Comparison of ENCODE assay signal across 9 cellular contexts in the genomic region with DNA sequence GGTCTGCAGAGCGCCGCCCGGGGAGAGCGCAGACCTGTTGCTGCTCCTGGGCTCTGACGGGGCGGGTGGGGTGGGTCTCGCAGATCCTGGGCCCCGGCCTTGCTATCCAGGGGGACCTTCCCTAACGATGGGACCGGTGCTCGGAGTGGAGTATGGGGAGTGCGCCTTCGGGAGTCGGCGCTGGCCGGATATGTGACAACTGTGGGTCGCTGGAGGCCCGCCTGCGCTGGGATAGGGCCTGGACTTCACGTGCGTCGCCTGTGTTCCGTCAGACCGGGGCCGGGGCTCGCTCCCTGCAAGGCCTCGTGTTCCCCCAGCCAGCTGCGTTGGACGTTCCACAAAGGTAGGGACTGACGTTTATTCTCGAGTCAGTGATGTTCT. TPM values are rescaled to one million over a fixed set of nuclear protein-coding genes. Genes with fewer than 3 reads are reported as not detected.
DNase-seq lines count a peak whose midpoint lies in the region; ATAC-seq and TF ChIP-seq lines count a peak whose summit lies in the region.
"Had no signal": no experiment of that assay in that cellular context is flagged by ENCODE, and none has a peak within 500 bp of the region (broad histone marks: within the 10 kb centered on the region; RNA-seq: fewer than 3 reads in every experiment).

No MANE protein-coding gene starts in this region.

- 1 to 3% methylated on average over 31 of the region's 31 CpGs for WGBS in sigmoid colon, 2 donors

- peak overlapping the region; percentile 73 for H3K27ac Mint-ChIP-seq in activated naive CD8-positive, alpha-beta T cell treated with anti-CD3 and anti-CD28 coated beads, Interleukin-2, amount 10 ng/mL, durations not matched to agents 7 days and 5 days

- peaks cover 5% of the 10 kb centered on the region for H3K36me3 Mint-ChIP-seq in activated naive CD8-positive, alpha-beta T cell treated with anti-CD3 and anti-CD28 coated beads, Interleukin-2, amount 10 ng/mL, durations not matched to agents 7 days and 5 days

- DNase-seq in DMS 273 (lab: John Stamatoyannopoulos, UW; ENCODE audit: unreplicated experiment) (peak; percentile 24), DMS 273 treated with DMSO at 0.1 percent for 48 hours (lab: John Stamatoyannopoulos, UW) (no peak), M059J (ENCODE audit: low read depth) (peak; percentile 47), hypothalamus (lab: John Stamatoyannopoulos, UW) (peak in 27 of 51 donors; percentile 1 to 39 (median 9)), sigmoid colon (peak; percentile 88), cerebellum (ENCODE audit: low spot score) (no peak), COLO829 (ENCODE audit: low spot score) (no peak)
- peak; percentile 42 for DNase-seq in activated naive CD8-positive, alpha-beta T cell treated with anti-CD3 and anti-CD28 coated beads, Interleukin-2, amount 10 ng/mL, durations not matched to agents 7 days and 5 days

- peak overlapping the region; percentile 80 for H3K4me3 Mint-ChIP-seq in activated naive CD8-positive, alpha-beta T cell treated with anti-CD3 and anti-CD28 coated beads, Interleukin-2, amount 10 ng/mL, durations not matched to agents 7 days and 5 days

- H3K27me3 ChIP-seq in sigmoid colon, result no peaks in the 10 kb centered on the region

- H3K9me3 ChIP-seq in sigmoid colon, result no peaks in the 10 kb centered on the region

- no peaks in the 10 kb centered on the region for H3K27me3 Mint-ChIP-seq in activated naive CD8-positive, alpha-beta T cell treated with anti-CD3 and anti-CD28 coated beads, Interleukin-2, amount 10 ng/mL, durations not matched to agents 7 days and 5 days

- no peak for TF ChIP-seq POLR2A in sigmoid colon (IDR thresholded peaks at IDR 0.05)

- no peak for TF ChIP-seq EP300 in sigmoid colon (IDR thresholded peaks at IDR 0.05)

- ATAC-seq in activated naive CD8-positive, alpha-beta T cell treated with anti-CD3 and anti-CD28 coated beads, Interleukin-2, amount 10 ng/mL, durations not matched to agents 7 days and 5 days (ENCODE audit: low read depth), result peak; percentile 7

- H3K4me1 ChIP-seq in sigmoid colon, result peaks cover 0 to 41% (median 20%) of the 10 kb centered on the region in 4 donors

- no peak for TF ChIP-seq CTCF in sigmoid colon (IDR thresholded peaks at IDR 0.05)

- POLR2A ChIA-PET in activated naive CD8-positive, alpha-beta T cell treated with anti-CD3 and anti-CD28 coated beads, Interleukin-2, amount 10 ng/mL, durations not matched to agents 7 days and 5 days (lab: Charles Lee), result no interaction called here

- no peaks in the 10 kb centered on the region for H3K36me3 ChIP-seq in sigmoid colon

- no peaks in the 10 kb centered on the region for H3K9me3 Mint-ChIP-seq in activated naive CD8-positive, alpha-beta T cell treated with anti-CD3 and anti-CD28 coated beads, Interleukin-2, amount 10 ng/mL, durations not matched to agents 7 days and 5 days
- H3K9me3 Mint-ChIP-seq: activated naive CD4-positive, alpha-beta T cell treated with anti-CD3 and anti-CD28 coated beads, Interleukin-2, amount 50 U/mL, for 72 hours had no signal

- peaks cover 28% of the 10 kb centered on the region for H3K4me1 Mint-ChIP-seq in activated naive CD8-positive, alpha-beta T cell treated with anti-CD3 and anti-CD28 coated beads, Interleukin-2, amount 10 ng/mL, durations not matched to agents 7 days and 5 days

- peak overlapping the region; percentile 83 to 92 (median 86) for H3K27ac ChIP-seq in sigmoid colon

- peak overlapping the region; percentile 53 to 72 (median 68) for H3K4me3 ChIP-seq in sigmoid colon

- intact Hi-C loops in sigmoid colon (cut with DNase I), result loop anchor here (2.0 to 10.0 kb wide), 4 partner anchors 66 to 169 kb away; no protein-coding TSS in a partner anchor

RNA-seq across cellular contexts. Expression of gene TBL1X, which starts 1.2 kb away (rescaled TPM):
- total RNA-seq in M059J (2014; rRNA removed; shearing (Covaris generic)), result 11.6 and 12.7 TPM in 2 replicates
- total RNA-seq in activated naive CD8-positive, alpha-beta T cell treated with anti-CD3 and anti-CD28 coated beads, Interleukin-2, amount 10 ng/mL, durations not matched to agents 7 days and 5 days, result 10 to 100 TPM; 29.7 to 31.1 TPM
- total RNA-seq in sigmoid colon (10 to 100 TPM; 16.1 to 25.8 (median 19.5) TPM), cerebellum (11.1 TPM)
- polyA plus RNA-seq in sigmoid colon, result 10 to 100 TPM in 1 of 3 donors, 1 to 10 TPM in 2; 6.5 to 10.8 (median 8.7) TPM

Comparison
In these comparisons a context has a peak if more than half of its experiments do, and no peak if none do; other contexts are left out.
1. DNase-seq: peak in DMS 273 (single experiment), M059J (single experiment), activated naive CD8-positive, alpha-beta T cell treated with anti-CD3 and anti-CD28 coated beads, Interleukin-2, amount 10 ng/mL, durations not matched to agents 7 days and 5 days (single experiment), hypothalamus (27 of 51) and sigmoid colon (single experiment); none in DMS 273 treated with DMSO at 0.1 percent for 48 hours (single experiment), cerebellum (single experiment) and COLO829 (single experiment).